ENCODE assay signal across 2 cellular contexts in the genomic region with DNA sequence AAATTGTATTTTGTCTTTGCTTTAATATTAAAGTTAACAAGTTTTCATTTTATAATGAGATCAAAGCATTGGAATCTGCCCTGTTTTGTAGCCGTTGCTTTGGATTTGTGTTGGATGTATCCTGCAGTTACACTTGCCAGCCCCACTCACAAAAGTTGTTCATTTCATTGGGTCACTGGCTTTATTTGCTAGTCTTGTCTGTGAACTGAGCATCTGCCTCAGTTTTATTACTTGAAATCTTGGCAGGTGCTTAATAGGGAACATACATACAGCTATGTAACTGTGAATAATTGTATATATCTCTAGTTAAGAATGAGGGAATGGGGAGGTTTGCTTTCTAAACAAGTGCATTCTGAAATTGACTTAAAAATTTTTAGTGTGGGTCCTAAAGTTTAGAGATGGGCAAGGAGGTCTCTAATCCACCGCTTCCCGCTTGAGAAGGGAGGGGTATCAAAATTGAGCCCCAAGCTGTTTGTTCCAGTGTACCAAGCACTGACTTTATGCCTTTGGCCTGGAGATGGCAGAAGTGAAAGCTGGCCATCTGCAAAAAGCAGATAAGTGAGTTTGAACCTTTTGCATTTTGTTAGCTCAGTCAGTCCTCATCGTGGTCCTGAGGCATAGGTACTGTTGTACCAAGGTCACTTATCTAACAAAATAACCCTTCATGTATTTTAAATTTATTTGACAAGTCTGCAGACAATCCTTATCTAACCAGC.
A peak's percentile ranks its signal among the peaks of the same experiment; 100 is the strongest.
TF ChIP-seq lines count a peak whose summit lies in the region.

No MANE protein-coding gene starts in this region.

TF ChIP-seq in A549, 52 proteins besides CTCF, POLR2A, EP300 and RAD21 (continued from another document):
- TF ChIP-seq ATOH8 (CRISPR knock-in tag; IDR thresholded peaks at IDR 0.05; ENCODE audit: low read depth) (0 out of 2 replicates have a peak, but pooled peaks have one; percentile 21), FOSB (CRISPR knock-in tag; IDR thresholded peaks at IDR 0.05) (0 out of 2 replicates have a peak, but pooled peaks have one; percentile 52)
TF ChIP-seq in A549: peak in this region for 4.

TF ChIP-seq in WTC11, 78 proteins besides CTCF, POLR2A, EP300 and RAD21:
- TF ChIP-seq ZNF532 (CRISPR knock-in tag; IDR thresholded peaks at IDR 0.05; ENCODE audit: borderline replicate concordance), result no peak
- TF ChIP-seq EMX1 (CRISPR knock-in tag; IDR thresholded peaks at IDR 0.05), result no peak; the same call in 1 of the 2 replicates
- TF ChIP-seq OVOL2 (CRISPR knock-in tag; IDR thresholded peaks at IDR 0.05; ENCODE audit: borderline replicate concordance), result no peak
- TF ChIP-seq ZNF219 (CRISPR knock-in tag; IDR thresholded peaks at IDR 0.05; ENCODE audit: borderline replicate concordance), result no peak
- TF ChIP-seq, protein P1, sequence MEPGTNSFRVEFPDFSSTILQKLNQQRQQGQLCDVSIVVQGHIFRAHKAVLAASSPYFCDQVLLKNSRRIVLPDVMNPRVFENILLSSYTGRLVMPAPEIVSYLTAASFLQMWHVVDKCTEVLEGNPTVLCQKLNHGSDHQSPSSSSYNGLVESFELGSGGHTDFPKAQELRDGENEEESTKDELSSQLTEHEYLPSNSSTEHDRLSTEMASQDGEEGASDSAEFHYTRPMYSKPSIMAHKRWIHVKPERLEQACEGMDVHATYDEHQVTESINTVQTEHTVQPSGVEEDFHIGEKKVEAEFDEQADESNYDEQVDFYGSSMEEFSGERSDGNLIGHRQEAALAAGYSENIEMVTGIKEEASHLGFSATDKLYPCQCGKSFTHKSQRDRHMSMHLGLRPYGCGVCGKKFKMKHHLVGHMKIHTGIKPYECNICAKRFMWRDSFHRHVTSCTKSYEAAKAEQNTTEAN (CRISPR knock-in tag; IDR thresholded peaks at IDR 0.05), result no peak
- no peak for TF ChIP-seq CBFB (CRISPR knock-in tag; IDR thresholded peaks at IDR 0.05; ENCODE audit: low read depth)
- no peak for TF ChIP-seq IRF1 (CRISPR knock-in tag; IDR thresholded peaks at IDR 0.05)
- no peak for TF ChIP-seq FOXP1 (CRISPR knock-in tag; IDR thresholded peaks at IDR 0.05; ENCODE audit: borderline replicate concordance)
- TF ChIP-seq, protein P2, sequence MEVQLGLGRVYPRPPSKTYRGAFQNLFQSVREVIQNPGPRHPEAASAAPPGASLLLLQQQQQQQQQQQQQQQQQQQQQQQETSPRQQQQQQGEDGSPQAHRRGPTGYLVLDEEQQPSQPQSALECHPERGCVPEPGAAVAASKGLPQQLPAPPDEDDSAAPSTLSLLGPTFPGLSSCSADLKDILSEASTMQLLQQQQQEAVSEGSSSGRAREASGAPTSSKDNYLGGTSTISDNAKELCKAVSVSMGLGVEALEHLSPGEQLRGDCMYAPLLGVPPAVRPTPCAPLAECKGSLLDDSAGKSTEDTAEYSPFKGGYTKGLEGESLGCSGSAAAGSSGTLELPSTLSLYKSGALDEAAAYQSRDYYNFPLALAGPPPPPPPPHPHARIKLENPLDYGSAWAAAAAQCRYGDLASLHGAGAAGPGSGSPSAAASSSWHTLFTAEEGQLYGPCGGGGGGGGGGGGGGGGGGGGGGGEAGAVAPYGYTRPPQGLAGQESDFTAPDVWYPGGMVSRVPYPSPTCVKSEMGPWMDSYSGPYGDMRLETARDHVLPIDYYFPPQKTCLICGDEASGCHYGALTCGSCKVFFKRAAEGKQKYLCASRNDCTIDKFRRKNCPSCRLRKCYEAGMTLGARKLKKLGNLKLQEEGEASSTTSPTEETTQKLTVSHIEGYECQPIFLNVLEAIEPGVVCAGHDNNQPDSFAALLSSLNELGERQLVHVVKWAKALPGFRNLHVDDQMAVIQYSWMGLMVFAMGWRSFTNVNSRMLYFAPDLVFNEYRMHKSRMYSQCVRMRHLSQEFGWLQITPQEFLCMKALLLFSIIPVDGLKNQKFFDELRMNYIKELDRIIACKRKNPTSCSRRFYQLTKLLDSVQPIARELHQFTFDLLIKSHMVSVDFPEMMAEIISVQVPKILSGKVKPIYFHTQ (CRISPR knock-in tag; IDR thresholded peaks at IDR 0.05), result peak; percentile 76; the same call in 1 of the 2 replicates
- TF ChIP-seq CREM (CRISPR knock-in tag; IDR thresholded peaks at IDR 0.05), result no peak
- TF ChIP-seq PRRX2 (CRISPR knock-in tag; IDR thresholded peaks at IDR 0.05), result peak; percentile 51; the same call in 1 of the 2 replicates
- TF ChIP-seq, protein P3, sequence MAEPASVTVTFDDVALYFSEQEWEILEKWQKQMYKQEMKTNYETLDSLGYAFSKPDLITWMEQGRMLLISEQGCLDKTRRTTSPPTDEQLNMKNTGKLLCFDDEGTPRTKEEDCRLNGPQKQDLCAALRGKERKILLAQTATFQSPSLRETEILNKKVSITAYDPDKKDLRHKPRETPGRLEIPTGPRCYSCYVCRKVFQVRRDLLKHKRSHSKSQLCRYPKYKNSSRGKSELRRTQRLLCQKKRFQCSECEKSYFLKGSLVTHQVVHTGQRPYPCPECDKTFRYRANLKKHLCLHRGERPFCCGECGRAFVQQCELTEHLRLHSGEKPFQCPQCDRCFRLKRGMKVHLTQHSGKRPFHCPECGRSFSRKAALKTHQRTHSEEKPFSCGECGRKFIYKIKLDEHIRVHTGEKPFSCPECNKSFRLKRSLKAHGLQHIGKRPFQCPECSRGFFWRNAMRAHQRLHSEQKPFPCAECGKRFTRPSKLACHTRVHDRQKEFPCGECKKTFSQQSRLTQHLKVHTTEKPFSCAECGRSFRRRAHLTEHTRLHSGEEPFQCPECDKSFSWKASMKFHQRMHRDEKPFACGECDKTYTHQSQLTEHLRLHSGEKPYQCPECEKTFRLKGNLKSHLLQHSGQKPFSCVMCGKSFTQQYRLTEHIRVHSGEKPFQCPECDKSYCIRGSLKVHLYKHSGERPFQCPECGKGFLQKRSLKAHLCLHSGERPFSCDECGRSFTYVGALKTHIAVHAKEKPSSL (CRISPR knock-in tag; conservative IDR thresholded peaks at IDR 0.05), result no peak
- peak; percentile 5 for TF ChIP-seq NFATC4 (CRISPR knock-in tag; IDR thresholded peaks at IDR 0.05)
- TF ChIP-seq ZNF671 (CRISPR knock-in tag; IDR thresholded peaks at IDR 0.05), result peak; percentile 78
- peak; percentile 63; the same call in 1 of the 2 replicates for TF ChIP-seq ERG (CRISPR knock-in tag; IDR thresholded peaks at IDR 0.05)
- TF ChIP-seq RELA (CRISPR knock-in tag; IDR thresholded peaks at IDR 0.05; ENCODE audit: borderline replicate concordance), result no peak
- TF ChIP-seq, protein P4, sequence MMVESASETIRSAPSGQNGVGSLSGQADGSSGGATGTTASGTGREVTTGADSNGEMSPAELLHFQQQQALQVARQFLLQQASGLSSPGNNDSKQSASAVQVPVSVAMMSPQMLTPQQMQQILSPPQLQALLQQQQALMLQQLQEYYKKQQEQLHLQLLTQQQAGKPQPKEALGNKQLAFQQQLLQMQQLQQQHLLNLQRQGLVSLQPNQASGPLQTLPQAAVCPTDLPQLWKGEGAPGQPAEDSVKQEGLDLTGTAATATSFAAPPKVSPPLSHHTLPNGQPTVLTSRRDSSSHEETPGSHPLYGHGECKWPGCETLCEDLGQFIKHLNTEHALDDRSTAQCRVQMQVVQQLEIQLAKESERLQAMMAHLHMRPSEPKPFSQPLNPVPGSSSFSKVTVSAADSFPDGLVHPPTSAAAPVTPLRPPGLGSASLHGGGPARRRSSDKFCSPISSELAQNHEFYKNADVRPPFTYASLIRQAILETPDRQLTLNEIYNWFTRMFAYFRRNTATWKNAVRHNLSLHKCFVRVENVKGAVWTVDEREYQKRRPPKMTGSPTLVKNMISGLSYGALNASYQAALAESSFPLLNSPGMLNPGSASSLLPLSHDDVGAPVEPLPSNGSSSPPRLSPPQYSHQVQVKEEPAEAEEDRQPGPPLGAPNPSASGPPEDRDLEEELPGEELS (CRISPR knock-in tag; IDR thresholded peaks at IDR 0.05), result no peak
TF ChIP-seq in WTC11: peak in this region for 5.
